In the genomic region with DNA sequence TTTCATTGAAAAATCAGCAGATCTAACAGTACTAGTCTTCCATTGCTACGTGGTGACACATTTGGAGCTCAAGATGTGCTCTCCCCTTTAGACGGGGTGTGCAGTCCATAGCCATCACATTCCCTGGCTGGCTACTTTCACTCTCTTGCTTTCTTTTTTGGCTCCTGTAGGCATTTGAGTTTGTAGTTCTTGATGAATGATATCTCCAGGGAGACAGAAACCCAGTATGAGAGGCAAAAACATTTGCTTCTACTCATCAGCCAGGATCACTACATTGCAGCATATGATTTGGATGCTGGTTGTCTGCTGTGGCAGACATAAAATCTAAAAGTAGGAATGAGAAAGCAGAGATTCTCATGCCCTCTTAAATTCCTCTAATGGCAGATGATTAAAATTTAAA, we compare ENCODE assay signal across 24 cellular contexts.
"Had no signal": no experiment of that assay in that cellular context is flagged by ENCODE, and none has a peak within 500 bp of the region (broad histone marks: within the 10 kb centered on the region; RNA-seq: fewer than 3 reads in every experiment).

No MANE protein-coding gene starts in this region.

- DNase-seq: activated CD4-positive, CD25-positive, alpha-beta regulatory T cell treated with anti-CD3 and anti-CD28 coated beads, Interleukin-2, amount 50 U/mL, for 72 hours; activated CD8-positive, alpha-beta memory T cell treated with anti-CD3 and anti-CD28 coated beads for 24 hours; activated CD8-positive, alpha-beta memory T cell treated with anti-CD3 and anti-CD28 coated beads, Interleukin-2, amount 50 U/mL, for 48 hours; activated effector memory CD4-positive, alpha-beta T cell treated with anti-CD3 and anti-CD28 coated beads, Interleukin-2, amount 50 U/mL, for 16 hours; activated naive CD4-positive, alpha-beta T cell treated with anti-CD3 and anti-CD28 coated beads, Interleukin-2, amount 50 U/mL, for 16 hours; activated T-cell treated with anti-CD3 and anti-CD28 coated beads, Interleukin-2, amount 50 U/mL, for 72 hours; cerebellar nuclear complex; cortex of kidney; effector CD4-positive, alpha-beta T cell; gastrocnemius medialis; head of caudate nucleus; kidney; left lung; naive thymus-derived CD4-positive, alpha-beta T cell; stimulated activated CD4-positive, alpha-beta T cell treated with anti-CD3 and anti-CD28 coated beads, Interleukin-4, amount 100 ng/mL, for 24 hours; upper lobe of right lung had no signal

- H3K27me3 Mint-ChIP-seq: naive thymus-derived CD4-positive, alpha-beta T cell had no signal

- H3K79me2 ChIP-seq: parathyroid adenoma had no signal

- H3K4me1 ChIP-seq: ascending aorta, breast epithelium, gastrocnemius medialis, left lung, parathyroid adenoma, upper lobe of right lung had no signal

- H3K9me3 Mint-ChIP-seq: stimulated activated effector memory CD8-positive, alpha-beta T cell treated with anti-CD3 and anti-CD28 coated beads, Interleukin-12 subunit alpha, Interleukin-12 subunit beta, amount 100 ng/mL, for 72 hours had no signal

- ATAC-seq: activated T-cell treated with anti-CD3 and anti-CD28 coated beads, Interleukin-2, amount 50 U/mL, for 72 hours; gastrocnemius medialis; left lung; naive thymus-derived CD4-positive, alpha-beta T cell; sciatic nerve; stimulated activated effector memory CD8-positive, alpha-beta T cell treated with anti-CD3 and anti-CD28 coated beads, Interleukin-12 subunit alpha, Interleukin-12 subunit beta, amount 100 ng/mL, for 72 hours; upper lobe of right lung had no signal

- H3K27ac ChIP-seq: ascending aorta, breast epithelium, gastrocnemius medialis, left lung, neutrophil, parathyroid adenoma, upper lobe of right lung, VCaP had no signal

- H3K4me3 ChIP-seq: ascending aorta, breast epithelium, gastrocnemius medialis, left lung, upper lobe of right lung had no signal

- H3K4me3 Mint-ChIP-seq: activated T-cell treated with anti-CD3 and anti-CD28 coated beads, Interleukin-2, amount 50 U/mL, for 72 hours; naive thymus-derived CD4-positive, alpha-beta T cell; stimulated activated effector memory CD8-positive, alpha-beta T cell treated with anti-CD3 and anti-CD28 coated beads, Interleukin-12 subunit alpha, Interleukin-12 subunit beta, amount 100 ng/mL, for 72 hours; T-helper 1 cell treated with Interleukin-12 subunit alpha and Interleukin-12 subunit beta and Interleukin-4 antibody, amounts not matched to agents 30 μg/mL and 1 μg/mL, for 36 hours had no signal

- H3K27ac Mint-ChIP-seq: activated T-cell treated with anti-CD3 and anti-CD28 coated beads, Interleukin-2, amount 50 U/mL, for 72 hours; naive thymus-derived CD4-positive, alpha-beta T cell; stimulated activated effector memory CD8-positive, alpha-beta T cell treated with anti-CD3 and anti-CD28 coated beads, Interleukin-12 subunit alpha, Interleukin-12 subunit beta, amount 100 ng/mL, for 72 hours; T-helper 1 cell treated with Interleukin-12 subunit alpha and Interleukin-12 subunit beta and Interleukin-4 antibody, amounts not matched to agents 30 μg/mL and 1 μg/mL, for 36 hours had no signal

- H3K4me1 Mint-ChIP-seq: naive thymus-derived CD4-positive, alpha-beta T cell; stimulated activated effector memory CD8-positive, alpha-beta T cell treated with anti-CD3 and anti-CD28 coated beads, Interleukin-12 subunit alpha, Interleukin-12 subunit beta, amount 100 ng/mL, for 72 hours had no signal

- H3K27me3 ChIP-seq: ascending aorta, breast epithelium, gastrocnemius medialis, left lung, neutrophil, upper lobe of right lung had no signal

- H3K36me3 Mint-ChIP-seq: stimulated activated effector memory CD8-positive, alpha-beta T cell treated with anti-CD3 and anti-CD28 coated beads, Interleukin-12 subunit alpha, Interleukin-12 subunit beta, amount 100 ng/mL, for 72 hours had no signal

- H3K36me3 ChIP-seq: ascending aorta, breast epithelium, gastrocnemius medialis, left lung, neutrophil, upper lobe of right lung had no signal

- H3K9me3 ChIP-seq: ascending aorta, breast epithelium, gastrocnemius medialis, left lung, neutrophil, upper lobe of right lung had no signal

- FAIRE-seq: kidney had no signal

- H2AFZ ChIP-seq: parathyroid adenoma had no signal
